Comparison of ENCODE assay signal across 1 cellular context in the genomic region with DNA sequence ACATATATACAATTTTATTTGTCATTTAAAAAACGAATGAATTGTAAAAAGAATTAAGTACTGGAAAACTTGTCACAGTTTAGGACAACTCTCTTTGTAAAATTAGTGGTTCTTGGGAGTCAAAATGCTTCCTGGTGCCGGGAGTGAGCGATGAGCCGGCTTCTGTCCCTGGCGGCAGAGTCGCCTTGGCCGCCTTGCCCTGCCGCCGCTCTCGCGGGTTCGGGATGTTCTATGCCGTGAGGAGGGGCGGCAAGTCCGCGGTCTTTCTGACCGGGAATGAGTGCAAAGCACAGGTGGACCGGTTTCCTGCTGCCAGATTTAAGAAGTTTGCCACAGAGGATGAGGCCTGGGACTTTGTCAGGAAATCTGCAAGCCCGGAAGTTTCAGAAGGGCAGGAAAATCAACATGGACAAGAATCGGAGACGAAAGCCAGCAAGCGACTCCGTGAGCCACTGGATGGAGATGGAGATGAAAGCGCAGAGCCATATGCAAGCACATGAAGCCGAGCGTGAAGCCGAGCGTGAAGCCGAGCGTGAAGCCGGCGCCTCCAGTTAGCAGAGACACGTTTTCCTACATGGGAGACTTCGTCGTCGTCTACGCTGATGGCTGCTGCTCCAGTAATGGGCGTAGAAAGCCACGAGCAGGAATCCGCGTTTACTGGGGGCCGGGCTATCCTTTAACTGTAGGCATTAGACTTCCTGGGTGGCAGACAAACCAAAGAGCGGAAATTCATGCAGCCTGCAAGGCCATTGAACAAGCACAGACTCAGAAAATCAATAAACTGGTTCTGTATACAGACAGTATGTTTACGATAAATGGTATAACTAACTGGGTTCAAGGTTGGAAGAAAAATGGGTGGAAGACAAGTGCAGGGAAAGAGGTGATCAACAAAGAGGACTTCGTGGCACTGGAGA.
A peak's percentile ranks its signal among the peaks of the same experiment; 100 is the strongest.
TF ChIP-seq lines count a peak whose summit lies in the region.

No MANE protein-coding gene starts in this region.

TF ChIP-seq in HepG2, 621 proteins besides CTCF, POLR2A, EP300 and RAD21 (continued from another document and continues in another):
- TF ChIP-seq KAT8 (CRISPR knock-in tag; IDR thresholded peaks at IDR 0.05) (peak; percentile 48; the same call in 1 of the 2 replicates), PPARG (CRISPR knock-in tag; conservative IDR thresholded peaks at IDR 0.05) (peak; percentile 78; the same call in 1 of the 2 replicates), HOXA3 (CRISPR knock-in tag; IDR thresholded peaks at IDR 0.05) (peak; percentile 40; the same call in 1 of the 2 replicates), FOXO1 (CRISPR knock-in tag; IDR thresholded peaks at IDR 0.05) (peak; percentile 49; the same call in 1 of the 2 replicates), ZNF430 (CRISPR knock-in tag; IDR thresholded peaks at IDR 0.05) (peak; percentile 37; the same call in 1 of the 2 replicates), FOXP1 (IDR thresholded peaks at IDR 0.05) (0 out of 2 replicates have a peak, but pooled peaks have one; percentile 11), FOXP1 (CRISPR knock-in tag; IDR thresholded peaks at IDR 0.05) (peak; percentile 81), ZNF501 (CRISPR knock-in tag; IDR thresholded peaks at IDR 0.05) (peak; percentile 37; the same call in 1 of the 2 replicates), SOX5 (CRISPR knock-in tag; IDR thresholded peaks at IDR 0.05; ENCODE audit: borderline replicate concordance) (peak; percentile 37; the same call in 1 of the 2 replicates), ZNF614 (CRISPR knock-in tag; IDR thresholded peaks at IDR 0.05; ENCODE audit: borderline replicate concordance) (0 out of 2 replicates have a peak, but pooled peaks have one; percentile 44), ERF (CRISPR knock-in tag; IDR thresholded peaks at IDR 0.05) (0 out of 2 replicates have a peak, but pooled peaks have one; percentile 45), ZNF670 (CRISPR knock-in tag; IDR thresholded peaks at IDR 0.05; ENCODE audit: borderline replicate concordance) (0 out of 2 replicates have a peak, but pooled peaks have one; percentile 45), KDM5B (CRISPR knock-in tag; IDR thresholded peaks at IDR 0.05; ENCODE audit: borderline replicate concordance) (peak; percentile 31; the same call in 1 of the 2 replicates), THAP11 (CRISPR knock-in tag; IDR thresholded peaks at IDR 0.05) (peak; percentile 62; the same call in 1 of the 2 replicates), ZBTB38 (CRISPR knock-in tag; IDR thresholded peaks at IDR 0.05) (peak; percentile 54; the same call in 1 of the 2 replicates), POGZ (CRISPR knock-in tag; IDR thresholded peaks at IDR 0.05) (peak; percentile 70; the same call in 1 of the 2 replicates), NCOA2 (CRISPR knock-in tag; IDR thresholded peaks at IDR 0.05) (peak; percentile 69; the same call in 1 of the 2 replicates), HNF4A (CRISPR knock-in tag; IDR thresholded peaks at IDR 0.05) (peak; percentile 47), SAP130 (CRISPR knock-in tag; IDR thresholded peaks at IDR 0.05; ENCODE audit: low read depth) (peak; percentile 32; the same call in 1 of the 2 replicates)
- TF ChIP-seq, protein P1, sequence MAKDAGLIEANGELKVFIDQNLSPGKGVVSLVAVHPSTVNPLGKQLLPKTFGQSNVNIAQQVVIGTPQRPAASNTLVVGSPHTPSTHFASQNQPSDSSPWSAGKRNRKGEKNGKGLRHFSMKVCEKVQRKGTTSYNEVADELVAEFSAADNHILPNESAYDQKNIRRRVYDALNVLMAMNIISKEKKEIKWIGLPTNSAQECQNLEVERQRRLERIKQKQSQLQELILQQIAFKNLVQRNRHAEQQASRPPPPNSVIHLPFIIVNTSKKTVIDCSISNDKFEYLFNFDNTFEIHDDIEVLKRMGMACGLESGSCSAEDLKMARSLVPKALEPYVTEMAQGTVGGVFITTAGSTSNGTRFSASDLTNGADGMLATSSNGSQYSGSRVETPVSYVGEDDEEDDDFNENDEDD (CRISPR knock-in tag; IDR thresholded peaks at IDR 0.05; ENCODE audit: borderline replicate concordance) = peak; percentile 38; the same call in 1 of the 2 replicates
- TF ChIP-seq, protein P2, sequence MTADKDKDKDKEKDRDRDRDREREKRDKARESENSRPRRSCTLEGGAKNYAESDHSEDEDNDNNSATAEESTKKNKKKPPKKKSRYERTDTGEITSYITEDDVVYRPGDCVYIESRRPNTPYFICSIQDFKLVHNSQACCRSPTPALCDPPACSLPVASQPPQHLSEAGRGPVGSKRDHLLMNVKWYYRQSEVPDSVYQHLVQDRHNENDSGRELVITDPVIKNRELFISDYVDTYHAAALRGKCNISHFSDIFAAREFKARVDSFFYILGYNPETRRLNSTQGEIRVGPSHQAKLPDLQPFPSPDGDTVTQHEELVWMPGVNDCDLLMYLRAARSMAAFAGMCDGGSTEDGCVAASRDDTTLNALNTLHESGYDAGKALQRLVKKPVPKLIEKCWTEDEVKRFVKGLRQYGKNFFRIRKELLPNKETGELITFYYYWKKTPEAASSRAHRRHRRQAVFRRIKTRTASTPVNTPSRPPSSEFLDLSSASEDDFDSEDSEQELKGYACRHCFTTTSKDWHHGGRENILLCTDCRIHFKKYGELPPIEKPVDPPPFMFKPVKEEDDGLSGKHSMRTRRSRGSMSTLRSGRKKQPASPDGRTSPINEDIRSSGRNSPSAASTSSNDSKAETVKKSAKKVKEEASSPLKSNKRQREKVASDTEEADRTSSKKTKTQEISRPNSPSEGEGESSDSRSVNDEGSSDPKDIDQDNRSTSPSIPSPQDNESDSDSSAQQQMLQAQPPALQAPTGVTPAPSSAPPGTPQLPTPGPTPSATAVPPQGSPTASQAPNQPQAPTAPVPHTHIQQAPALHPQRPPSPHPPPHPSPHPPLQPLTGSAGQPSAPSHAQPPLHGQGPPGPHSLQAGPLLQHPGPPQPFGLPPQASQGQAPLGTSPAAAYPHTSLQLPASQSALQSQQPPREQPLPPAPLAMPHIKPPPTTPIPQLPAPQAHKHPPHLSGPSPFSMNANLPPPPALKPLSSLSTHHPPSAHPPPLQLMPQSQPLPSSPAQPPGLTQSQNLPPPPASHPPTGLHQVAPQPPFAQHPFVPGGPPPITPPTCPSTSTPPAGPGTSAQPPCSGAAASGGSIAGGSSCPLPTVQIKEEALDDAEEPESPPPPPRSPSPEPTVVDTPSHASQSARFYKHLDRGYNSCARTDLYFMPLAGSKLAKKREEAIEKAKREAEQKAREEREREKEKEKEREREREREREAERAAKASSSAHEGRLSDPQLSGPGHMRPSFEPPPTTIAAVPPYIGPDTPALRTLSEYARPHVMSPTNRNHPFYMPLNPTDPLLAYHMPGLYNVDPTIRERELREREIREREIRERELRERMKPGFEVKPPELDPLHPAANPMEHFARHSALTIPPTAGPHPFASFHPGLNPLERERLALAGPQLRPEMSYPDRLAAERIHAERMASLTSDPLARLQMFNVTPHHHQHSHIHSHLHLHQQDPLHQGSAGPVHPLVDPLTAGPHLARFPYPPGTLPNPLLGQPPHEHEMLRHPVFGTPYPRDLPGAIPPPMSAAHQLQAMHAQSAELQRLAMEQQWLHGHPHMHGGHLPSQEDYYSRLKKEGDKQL (CRISPR knock-in tag; IDR thresholded peaks at IDR 0.05; ENCODE audit: low read depth) = 0 out of 2 replicates have a peak, but pooled peaks have one; percentile 25
- TF ChIP-seq, protein P3, sequence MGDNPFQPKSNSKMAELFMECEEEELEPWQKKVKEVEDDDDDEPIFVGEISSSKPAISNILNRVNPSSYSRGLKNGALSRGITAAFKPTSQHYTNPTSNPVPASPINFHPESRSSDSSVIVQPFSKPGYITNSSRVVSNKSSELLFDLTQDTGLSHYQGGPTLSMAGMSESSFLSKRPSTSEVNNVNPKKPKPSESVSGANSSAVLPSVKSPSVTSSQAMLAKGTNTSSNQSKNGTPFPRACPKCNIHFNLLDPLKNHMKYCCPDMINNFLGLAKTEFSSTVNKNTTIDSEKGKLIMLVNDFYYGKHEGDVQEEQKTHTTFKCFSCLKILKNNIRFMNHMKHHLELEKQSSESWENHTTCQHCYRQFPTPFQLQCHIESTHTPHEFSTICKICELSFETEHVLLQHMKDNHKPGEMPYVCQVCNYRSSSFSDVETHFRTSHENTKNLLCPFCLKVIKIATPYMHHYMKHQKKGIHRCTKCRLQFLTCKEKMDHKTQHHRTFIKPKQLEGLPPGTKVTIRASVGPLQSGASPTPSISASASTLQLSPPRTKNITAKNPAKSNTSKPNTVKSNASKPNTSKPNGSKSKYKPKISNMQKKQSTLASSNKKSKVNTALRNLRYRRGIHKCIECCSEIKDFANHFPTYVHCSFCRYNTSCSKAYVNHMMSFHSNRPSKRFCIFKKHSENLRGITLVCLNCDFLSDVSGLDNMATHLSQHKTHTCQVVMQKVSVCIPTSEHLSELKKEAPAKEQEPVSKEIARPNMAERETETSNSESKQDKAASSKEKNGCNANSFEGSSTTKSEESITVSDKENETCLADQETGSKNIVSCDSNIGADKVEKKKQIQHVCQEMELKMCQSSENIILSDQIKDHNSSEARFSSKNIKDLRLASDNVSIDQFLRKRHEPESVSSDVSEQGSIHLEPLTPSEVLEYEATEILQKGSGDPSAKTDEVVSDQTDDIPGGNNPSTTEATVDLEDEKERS (CRISPR knock-in tag; IDR thresholded peaks at IDR 0.05) = 0 out of 2 replicates have a peak, but pooled peaks have one; percentile 55
- TF ChIP-seq, protein P4, sequence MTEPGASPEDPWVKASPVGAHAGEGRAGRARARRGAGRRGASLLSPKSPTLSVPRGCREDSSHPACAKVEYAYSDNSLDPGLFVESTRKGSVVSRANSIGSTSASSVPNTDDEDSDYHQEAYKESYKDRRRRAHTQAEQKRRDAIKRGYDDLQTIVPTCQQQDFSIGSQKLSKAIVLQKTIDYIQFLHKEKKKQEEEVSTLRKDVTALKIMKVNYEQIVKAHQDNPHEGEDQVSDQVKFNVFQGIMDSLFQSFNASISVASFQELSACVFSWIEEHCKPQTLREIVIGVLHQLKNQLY (CRISPR knock-in tag; IDR thresholded peaks at IDR 0.05) = 0 out of 2 replicates have a peak, but pooled peaks have one; percentile 12
- TF ChIP-seq, protein P5, sequence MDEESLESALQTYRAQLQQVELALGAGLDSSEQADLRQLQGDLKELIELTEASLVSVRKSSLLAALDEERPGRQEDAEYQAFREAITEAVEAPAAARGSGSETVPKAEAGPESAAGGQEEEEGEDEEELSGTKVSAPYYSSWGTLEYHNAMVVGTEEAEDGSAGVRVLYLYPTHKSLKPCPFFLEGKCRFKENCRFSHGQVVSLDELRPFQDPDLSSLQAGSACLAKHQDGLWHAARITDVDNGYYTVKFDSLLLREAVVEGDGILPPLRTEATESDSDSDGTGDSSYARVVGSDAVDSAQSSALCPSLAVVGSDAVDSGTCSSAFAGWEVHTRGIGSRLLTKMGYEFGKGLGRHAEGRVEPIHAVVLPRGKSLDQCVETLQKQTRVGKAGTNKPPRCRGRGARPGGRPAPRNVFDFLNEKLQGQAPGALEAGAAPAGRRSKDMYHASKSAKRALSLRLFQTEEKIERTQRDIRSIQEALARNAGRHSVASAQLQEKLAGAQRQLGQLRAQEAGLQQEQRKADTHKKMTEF (CRISPR knock-in tag; IDR thresholded peaks at IDR 0.05) = 0 out of 2 replicates have a peak, but pooled peaks have one; percentile 45
- TF ChIP-seq, protein P6, sequence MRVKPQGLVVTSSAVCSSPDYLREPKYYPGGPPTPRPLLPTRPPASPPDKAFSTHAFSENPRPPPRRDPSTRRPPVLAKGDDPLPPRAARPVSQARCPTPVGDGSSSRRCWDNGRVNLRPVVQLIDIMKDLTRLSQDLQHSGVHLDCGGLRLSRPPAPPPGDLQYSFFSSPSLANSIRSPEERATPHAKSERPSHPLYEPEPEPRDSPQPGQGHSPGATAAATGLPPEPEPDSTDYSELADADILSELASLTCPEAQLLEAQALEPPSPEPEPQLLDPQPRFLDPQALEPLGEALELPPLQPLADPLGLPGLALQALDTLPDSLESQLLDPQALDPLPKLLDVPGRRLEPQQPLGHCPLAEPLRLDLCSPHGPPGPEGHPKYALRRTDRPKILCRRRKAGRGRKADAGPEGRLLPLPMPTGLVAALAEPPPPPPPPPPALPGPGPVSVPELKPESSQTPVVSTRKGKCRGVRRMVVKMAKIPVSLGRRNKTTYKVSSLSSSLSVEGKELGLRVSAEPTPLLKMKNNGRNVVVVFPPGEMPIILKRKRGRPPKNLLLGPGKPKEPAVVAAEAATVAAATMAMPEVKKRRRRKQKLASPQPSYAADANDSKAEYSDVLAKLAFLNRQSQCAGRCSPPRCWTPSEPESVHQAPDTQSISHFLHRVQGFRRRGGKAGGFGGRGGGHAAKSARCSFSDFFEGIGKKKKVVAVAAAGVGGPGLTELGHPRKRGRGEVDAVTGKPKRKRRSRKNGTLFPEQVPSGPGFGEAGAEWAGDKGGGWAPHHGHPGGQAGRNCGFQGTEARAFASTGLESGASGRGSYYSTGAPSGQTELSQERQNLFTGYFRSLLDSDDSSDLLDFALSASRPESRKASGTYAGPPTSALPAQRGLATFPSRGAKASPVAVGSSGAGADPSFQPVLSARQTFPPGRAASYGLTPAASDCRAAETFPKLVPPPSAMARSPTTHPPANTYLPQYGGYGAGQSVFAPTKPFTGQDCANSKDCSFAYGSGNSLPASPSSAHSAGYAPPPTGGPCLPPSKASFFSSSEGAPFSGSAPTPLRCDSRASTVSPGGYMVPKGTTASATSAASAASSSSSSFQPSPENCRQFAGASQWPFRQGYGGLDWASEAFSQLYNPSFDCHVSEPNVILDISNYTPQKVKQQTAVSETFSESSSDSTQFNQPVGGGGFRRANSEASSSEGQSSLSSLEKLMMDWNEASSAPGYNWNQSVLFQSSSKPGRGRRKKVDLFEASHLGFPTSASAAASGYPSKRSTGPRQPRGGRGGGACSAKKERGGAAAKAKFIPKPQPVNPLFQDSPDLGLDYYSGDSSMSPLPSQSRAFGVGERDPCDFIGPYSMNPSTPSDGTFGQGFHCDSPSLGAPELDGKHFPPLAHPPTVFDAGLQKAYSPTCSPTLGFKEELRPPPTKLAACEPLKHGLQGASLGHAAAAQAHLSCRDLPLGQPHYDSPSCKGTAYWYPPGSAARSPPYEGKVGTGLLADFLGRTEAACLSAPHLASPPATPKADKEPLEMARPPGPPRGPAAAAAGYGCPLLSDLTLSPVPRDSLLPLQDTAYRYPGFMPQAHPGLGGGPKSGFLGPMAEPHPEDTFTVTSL (CRISPR knock-in tag; IDR thresholded peaks at IDR 0.05; ENCODE audit: borderline replicate concordance) = peak; percentile 64; the same call in 1 of the 2 replicates
- TF ChIP-seq, protein P7, sequence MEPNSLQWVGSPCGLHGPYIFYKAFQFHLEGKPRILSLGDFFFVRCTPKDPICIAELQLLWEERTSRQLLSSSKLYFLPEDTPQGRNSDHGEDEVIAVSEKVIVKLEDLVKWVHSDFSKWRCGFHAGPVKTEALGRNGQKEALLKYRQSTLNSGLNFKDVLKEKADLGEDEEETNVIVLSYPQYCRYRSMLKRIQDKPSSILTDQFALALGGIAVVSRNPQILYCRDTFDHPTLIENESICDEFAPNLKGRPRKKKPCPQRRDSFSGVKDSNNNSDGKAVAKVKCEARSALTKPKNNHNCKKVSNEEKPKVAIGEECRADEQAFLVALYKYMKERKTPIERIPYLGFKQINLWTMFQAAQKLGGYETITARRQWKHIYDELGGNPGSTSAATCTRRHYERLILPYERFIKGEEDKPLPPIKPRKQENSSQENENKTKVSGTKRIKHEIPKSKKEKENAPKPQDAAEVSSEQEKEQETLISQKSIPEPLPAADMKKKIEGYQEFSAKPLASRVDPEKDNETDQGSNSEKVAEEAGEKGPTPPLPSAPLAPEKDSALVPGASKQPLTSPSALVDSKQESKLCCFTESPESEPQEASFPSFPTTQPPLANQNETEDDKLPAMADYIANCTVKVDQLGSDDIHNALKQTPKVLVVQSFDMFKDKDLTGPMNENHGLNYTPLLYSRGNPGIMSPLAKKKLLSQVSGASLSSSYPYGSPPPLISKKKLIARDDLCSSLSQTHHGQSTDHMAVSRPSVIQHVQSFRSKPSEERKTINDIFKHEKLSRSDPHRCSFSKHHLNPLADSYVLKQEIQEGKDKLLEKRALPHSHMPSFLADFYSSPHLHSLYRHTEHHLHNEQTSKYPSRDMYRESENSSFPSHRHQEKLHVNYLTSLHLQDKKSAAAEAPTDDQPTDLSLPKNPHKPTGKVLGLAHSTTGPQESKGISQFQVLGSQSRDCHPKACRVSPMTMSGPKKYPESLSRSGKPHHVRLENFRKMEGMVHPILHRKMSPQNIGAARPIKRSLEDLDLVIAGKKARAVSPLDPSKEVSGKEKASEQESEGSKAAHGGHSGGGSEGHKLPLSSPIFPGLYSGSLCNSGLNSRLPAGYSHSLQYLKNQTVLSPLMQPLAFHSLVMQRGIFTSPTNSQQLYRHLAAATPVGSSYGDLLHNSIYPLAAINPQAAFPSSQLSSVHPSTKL (CRISPR knock-in tag; IDR thresholded peaks at IDR 0.05) = peak; percentile 65
